ENCODE assay signal across 8 cellular contexts in the genomic region with DNA sequence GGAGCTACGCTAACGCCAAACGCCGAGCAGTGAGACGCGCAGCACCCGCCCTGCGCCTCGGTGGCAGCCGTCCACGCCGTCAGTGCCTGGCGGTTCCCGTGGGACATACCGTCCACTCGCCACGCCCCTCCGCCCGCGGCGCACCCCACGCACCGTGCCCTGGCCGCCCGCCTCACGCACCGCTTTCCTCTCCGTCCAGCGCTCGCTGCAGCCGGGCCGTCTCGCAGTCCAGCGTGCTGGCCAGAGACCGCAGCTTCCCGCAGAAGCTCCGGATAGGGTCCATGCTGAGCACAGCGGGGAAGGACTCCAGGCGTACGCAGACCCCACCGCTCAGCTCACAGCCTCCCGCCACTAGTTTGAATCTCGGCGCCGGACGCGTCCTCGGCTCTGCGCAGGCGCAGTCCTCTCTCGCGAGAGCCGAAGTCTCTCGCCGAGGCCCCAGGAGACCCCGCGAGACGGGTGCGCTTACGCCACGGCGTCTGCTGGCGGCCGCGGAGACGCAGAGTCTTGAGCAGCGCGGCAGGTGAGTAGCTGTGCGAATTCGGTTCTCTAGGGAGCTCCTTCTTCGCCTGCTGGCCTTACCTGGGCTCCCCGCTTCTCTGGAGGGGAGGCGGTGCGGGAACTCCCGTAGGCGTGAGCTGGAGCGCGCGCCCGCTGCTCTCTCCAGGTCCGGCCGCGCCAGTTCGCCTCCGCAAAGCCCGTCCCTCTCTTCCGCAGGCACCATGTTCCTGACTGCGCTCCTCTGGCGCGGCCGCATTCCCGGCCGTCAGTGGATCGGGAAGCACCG. TPM values are rescaled to one million over a fixed set of nuclear protein-coding genes. Genes with fewer than 3 reads are reported as not detected.
DNase-seq lines count a peak whose midpoint lies in the region; ATAC-seq and TF ChIP-seq lines count a peak whose summit lies in the region.

A gene (plus strand): TSS at position 464 of the 787 bp plus-strand sequence. CDS start 259 bp downstream, at position 723.
A gene (minus strand): TSS at position 358 of the 787 bp plus-strand sequence. CDS start 75 bp downstream, at position 283.

- H3K27ac Mint-ChIP-seq in activated naive CD4-positive, alpha-beta T cell treated with anti-CD3 and anti-CD28 coated beads, Interleukin-2, amount 50 U/mL, for 72 hours: peak within 1 kb of the TSS; percentile 96 to 98

- H3K4me2 ChIP-seq in osteoblast (ENCODE audit: insufficient read depth, low read length): peak within 1 kb of the TSS; percentile 87

- no peaks in the 10 kb centered on the region for H3K9me3 Mint-ChIP-seq in activated naive CD4-positive, alpha-beta T cell treated with anti-CD3 and anti-CD28 coated beads, Interleukin-2, amount 50 U/mL, for 72 hours

- H3K4me1 ChIP-seq in osteoblast (ENCODE audit: insufficient read depth, low read length) (peaks cover 13% of the 10 kb centered on the region), thymus (ENCODE audit: control insufficient read depth, insufficient read depth, low read length) (peaks cover 9% of the 10 kb centered on the region)

- peak within 1 kb of the TSS; percentile 80 for H3K27ac ChIP-seq in osteoblast (ENCODE audit: low read depth, low read length)
- H3K27ac ChIP-seq in thymus (ENCODE audit: low read depth): peak within 1 kb of the TSS; percentile 94

- H3K36me3 Mint-ChIP-seq in activated naive CD4-positive, alpha-beta T cell treated with anti-CD3 and anti-CD28 coated beads, Interleukin-2, amount 50 U/mL, for 72 hours: peaks cover 13 to 20% of the 10 kb centered on the region in 2 donors

- H3K36me3 ChIP-seq in osteoblast (ENCODE audit: insufficient read depth, low read length): no peaks in the 10 kb centered on the region
- peaks cover 4% of the 10 kb centered on the region for H3K36me3 ChIP-seq in thymus (ENCODE audit: control insufficient read depth, insufficient read depth)

- H3K4me3 ChIP-seq in osteoblast (ENCODE audit: insufficient read depth, low read length) (peak within 1 kb of the TSS; percentile 99), thymus (ENCODE audit: low read length) (peak within 1 kb of the TSS; percentile 78)

- WGBS in thymus: under 1% methylated on average over 95 of the region's 95 CpGs

- H3K79me2 ChIP-seq in osteoblast (ENCODE audit: insufficient read depth, low read length): peaks cover 37% of the 10 kb centered on the region

- H2AFZ ChIP-seq in osteoblast (ENCODE audit: low read length): peak within 1 kb of the TSS; percentile 98

- no peaks in the 10 kb centered on the region for H4K20me1 ChIP-seq in osteoblast (ENCODE audit: insufficient read depth, low read length)

- peak; percentile 90 for ATAC-seq in HG02571 (IDR thresholded peaks at IDR 0.05; ENCODE audit: unreplicated experiment)
- peak; percentile 93 for ATAC-seq in SK-N-SH treated with all-trans-retinoic acid at 6 μM for 48 hours
- peak; percentile 95 for ATAC-seq in activated naive CD4-positive, alpha-beta T cell treated with anti-CD3 and anti-CD28 coated beads, Interleukin-2, amount 50 U/mL, for 72 hours

- no peaks in the 10 kb centered on the region for H3K27me3 ChIP-seq in osteoblast (ENCODE audit: insufficient read depth, low read length)
- no peaks in the 10 kb centered on the region for H3K27me3 ChIP-seq in thymus (ENCODE audit: control insufficient read depth, insufficient read depth)

- CTCF ChIA-PET in GM10248 (lab: Yijun Ruan, JAX): interaction anchor here (0.8 to 7.1 kb wide), 17 partner anchors 11 to 979 kb away, joined by 3 to 66 read pairs (median 4); no protein-coding TSS in a partner anchor

- TF ChIP-seq CTCF in GM10248 (IDR thresholded peaks at IDR 0.05; ENCODE audit: control extremely low read depth, extremely low read depth, low read depth, missing control alignments): no peak
- no peak for TF ChIP-seq CTCF in osteoblast (IDR thresholded peaks at IDR 0.05; ENCODE audit: extremely low read depth, low read depth, low read length)

- peak; percentile 98 for DNase-seq in GM10248 (ENCODE audit: extremely low spot score)
- peak; percentile 88 for DNase-seq in NCI-H1048 (lab: John Stamatoyannopoulos, UW)
- DNase-seq in activated naive CD4-positive, alpha-beta T cell treated with anti-CD3 and anti-CD28 coated beads, Interleukin-2, amount 50 U/mL, for 72 hours (ENCODE audit: low spot score in 2 of 2): peak; percentile 95 to 96
- peak; percentile 97 for DNase-seq in glomerular visceral epithelial cell (ENCODE audit: extremely low spot score)
- DNase-seq in osteoblast (ENCODE audit: insufficient read length, low spot score, missing footprints): peak; percentile 98

- POLR2A ChIA-PET in GM10248 (lab: Yijun Ruan, JAX): interaction anchor here (1.8 kb wide), 1 partner anchor 28 kb away, joined by 10 read pairs; no protein-coding TSS in a partner anchor

- H3K9me3 ChIP-seq in osteoblast (ENCODE audit: low read depth, low read length): no peaks in the 10 kb centered on the region
- no peaks in the 10 kb centered on the region for H3K9me3 ChIP-seq in thymus (ENCODE audit: control insufficient read depth)

TF ChIP-seq in SK-N-SH treated with all-trans-retinoic acid at 6 μM for 48 hours, 23 proteins besides CTCF, POLR2A, EP300 and RAD21:
- TF ChIP-seq CSDC2 (CRISPR knock-in tag; IDR thresholded peaks at IDR 0.05) (no peak), ESRRG (CRISPR knock-in tag; IDR thresholded peaks at IDR 0.05) (0 out of 2 replicates have a peak, but pooled peaks have one; percentile 32)

RNA-seq across cellular contexts. Expression of the first gene that starts in this region (rescaled TPM):
- total RNA-seq in activated naive CD4-positive, alpha-beta T cell treated with anti-CD3 and anti-CD28 coated beads, Interleukin-2, amount 50 U/mL, for 72 hours: 10 to 100 TPM; 12.4 to 23.9 TPM
- 13.4 and 15.0 TPM in 2 replicates for total RNA-seq in osteoblast
- 30.1 TPM for polyA plus RNA-seq in thymus

RNA-seq across cellular contexts. Expression of the second gene that starts in this region (rescaled TPM):
- 10 to 100 TPM; 29.2 to 37.4 TPM for total RNA-seq in activated naive CD4-positive, alpha-beta T cell treated with anti-CD3 and anti-CD28 coated beads, Interleukin-2, amount 50 U/mL, for 72 hours
- 13.0 and 13.8 TPM in 2 replicates for total RNA-seq in osteoblast
- 1.5 TPM for polyA plus RNA-seq in thymus

Comparison
In these comparisons a context has a peak if more than half of its experiments do, and no peak if none do; other contexts are left out.
1. Peak in every context shown above with its lines: DNase-seq, ATAC-seq, H3K4me3 ChIP-seq and H3K27ac ChIP-seq.